20 cellular contexts compared by ENCODE assay signal in the genomic region with DNA sequence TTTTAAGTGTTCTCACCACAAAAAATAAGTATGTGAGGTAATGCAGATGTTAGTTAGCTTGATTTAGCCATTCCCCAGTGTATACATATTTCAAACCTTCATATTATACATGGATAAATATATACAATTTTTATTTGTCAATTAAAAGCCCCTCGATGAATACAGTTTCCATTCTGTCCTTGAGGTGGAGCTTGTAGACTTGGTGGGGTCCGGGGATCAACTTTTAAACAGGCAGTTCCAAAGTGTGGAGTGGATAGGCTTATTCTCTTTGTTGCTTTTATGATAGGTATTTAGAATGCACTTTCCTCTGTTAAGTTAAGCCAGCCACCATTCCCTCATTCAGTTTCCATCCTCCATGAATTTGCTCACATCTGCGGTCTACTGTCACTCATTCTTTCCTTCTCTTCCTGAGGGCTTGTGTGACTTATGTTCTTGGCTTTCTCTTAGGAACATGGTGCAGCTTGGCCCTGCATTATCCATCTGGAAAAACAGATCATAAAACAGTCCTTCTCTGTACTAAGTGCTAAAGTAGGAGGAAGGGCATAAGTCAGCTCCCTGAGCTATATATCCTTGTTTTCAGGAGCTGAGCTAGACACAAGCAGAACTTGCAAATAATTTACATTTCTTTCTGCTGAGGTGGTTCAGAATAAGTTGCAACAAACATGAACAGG.
DNase-seq lines count a peak whose midpoint lies in the region; ATAC-seq and TF ChIP-seq lines count a peak whose summit lies in the region.
"Had no signal": no experiment of that assay in that cellular context is flagged by ENCODE, and none has a peak within 500 bp of the region (broad histone marks: within the 10 kb centered on the region; RNA-seq: fewer than 3 reads in every experiment).

No MANE protein-coding gene starts in this region.

- no peaks in the 10 kb centered on the region for H3K36me3 ChIP-seq in upper lobe of right lung
- H3K36me3 ChIP-seq: neutrophil, right lobe of liver, tibial artery had no signal

- H3K27me3 ChIP-seq in upper lobe of right lung = no peaks in the 10 kb centered on the region
- H3K27me3 ChIP-seq: neutrophil, right lobe of liver, tibial artery had no signal

- ATAC-seq in upper lobe of right lung = no peak
- no peak for ATAC-seq in T-helper 17 cell
- no peak for ATAC-seq in esophagus mucosa
- ATAC-seq: activated CD8-positive, alpha-beta T cell treated with anti-CD3 and anti-CD28 coated beads for 36 hours; right lobe of liver had no signal

- H3K9me3 ChIP-seq in upper lobe of right lung (no peaks in the 10 kb centered on the region), T-helper 17 cell (ENCODE audit: control insufficient read depth, low read length, poor library complexity, severe bottlenecking) (no peaks in the 10 kb centered on the region)
- H3K9me3 ChIP-seq: neutrophil, right lobe of liver, tibial artery had no signal

- H3K4me1 Mint-ChIP-seq in T-helper 17 cell = peaks cover 2% of the 10 kb centered on the region

- intact Hi-C loops in upper lobe of right lung (cut with DNase I) = no loop called here

- peaks cover 2% of the 10 kb centered on the region for H3K36me3 Mint-ChIP-seq in T-helper 17 cell (ENCODE audit: low read depth)

- DNase-seq in DMS 273 (lab: John Stamatoyannopoulos, UW; ENCODE audit: unreplicated experiment) (peak; percentile 38), DMS 273 treated with DMSO at 0.1 percent for 48 hours (lab: John Stamatoyannopoulos, UW) (no peak), RPMI7951 (ENCODE audit: low read depth) (peak; percentile 24), left kidney (ENCODE audit: low read depth, low spot score) (peak; percentile 59), upper lobe of right lung (no peak), T-helper 17 cell (no peak), MV-4-11 (lab: John Stamatoyannopoulos, UW) (no peak)
- DNase-seq: activated CD8-positive, alpha-beta T cell treated with anti-CD3 and anti-CD28 coated beads for 36 hours; activated T-cell treated with anti-CD3 and anti-CD28 coated beads, Interleukin-2, amount 50 U/mL, for 48 hours; CD4-positive, alpha-beta T cell; hippocampal formation; kidney glomerular epithelial cell; NCI-H187; NCI-H510A treated with DMSO at 0.1 percent for 48 hours; right lobe of liver; SW 1271; tibial artery had no signal

- no peak overlapping the region for H3K27ac Mint-ChIP-seq in T-helper 17 cell
- H3K27ac Mint-ChIP-seq: activated CD8-positive, alpha-beta T cell treated with anti-CD3 and anti-CD28 coated beads for 36 hours; CD4-positive, alpha-beta T cell had no signal

- H3K27ac ChIP-seq in upper lobe of right lung = no peak overlapping the region
- H3K27ac ChIP-seq: 22Rv1, neutrophil, right lobe of liver had no signal

- H3K27me3 Mint-ChIP-seq in T-helper 17 cell = peaks cover 13% of the 10 kb centered on the region
- H3K27me3 Mint-ChIP-seq: activated CD8-positive, alpha-beta T cell treated with anti-CD3 and anti-CD28 coated beads for 36 hours; CD4-positive, alpha-beta T cell had no signal

- H3K4me1 ChIP-seq in upper lobe of right lung = no peaks in the 10 kb centered on the region
- H3K4me1 ChIP-seq: right lobe of liver had no signal

- H3K4me3 ChIP-seq in upper lobe of right lung = no peak overlapping the region
- H3K4me3 ChIP-seq: right lobe of liver, tibial artery had no signal

- TF ChIP-seq CTCF in upper lobe of right lung (IDR thresholded peaks at IDR 0.05) = peak; percentile 7

- no peak overlapping the region for H3K4me3 Mint-ChIP-seq in T-helper 17 cell
- H3K4me3 Mint-ChIP-seq: activated CD8-positive, alpha-beta T cell treated with anti-CD3 and anti-CD28 coated beads for 36 hours; CD4-positive, alpha-beta T cell had no signal

Comparison
In these comparisons a context has a peak if more than half of its experiments do, and no peak if none do; other contexts are left out.
1. DNase-seq: peak in DMS 273 (single experiment), RPMI7951 (single experiment) and left kidney (single experiment); none in DMS 273 treated with DMSO at 0.1 percent for 48 hours (single experiment), upper lobe of right lung (single experiment), T-helper 17 cell (0 of 3) and MV-4-11 (single experiment).